ENCODE assay signal across 18 cellular contexts in genomic region chr5:31730139-31730538, GRCh38.
"Had no signal": no experiment of that assay in that cellular context is flagged by ENCODE, and none has a peak within 500 bp of the region (broad histone marks: within the 10 kb centered on the region; RNA-seq: fewer than 3 reads in every experiment).

No MANE protein-coding gene starts in this region.

- H3K4me3 ChIP-seq: prostate gland, suprapubic skin had no signal

- DNase-seq: activated CD4-positive, alpha-beta memory T cell treated with anti-CD3 and anti-CD28 coated beads, Interleukin-2, amount 10 ng/mL, durations not matched to agents 7 days and 5 days; activated CD4-positive, alpha-beta T cell treated with anti-CD3 and anti-CD28 coated beads for 36 hours; activated CD8-positive, alpha-beta memory T cell treated with anti-CD3 and anti-CD28 coated beads, Interleukin-2, amount 50 U/mL, for 4 hours; activated naive CD4-positive, alpha-beta T cell; aorta; foreskin keratinocyte; left colon; occipital lobe; stimulated activated CD4-positive, alpha-beta T cell treated with anti-CD3 and anti-CD28 coated beads, Interleukin-4, amount 100 ng/mL, for 1 hour; stimulated activated CD8-positive, alpha-beta memory T cell treated with anti-CD3 and anti-CD28 coated beads, Interleukin-4, amount 100 ng/mL, for 48 hours; stimulated activated naive CD8-positive, alpha-beta T cell treated with anti-CD3 and anti-CD28 coated beads, Interleukin-15, Interleukin-2, amounts not matched to agents 100 U/mL and 50 U/mL, for 24 hours had no signal

- H3K9me3 ChIP-seq: prostate gland, suprapubic skin had no signal

- H3K36me3 ChIP-seq: prostate gland, suprapubic skin had no signal

- FAIRE-seq: bronchial epithelial cell, colon, endothelial cell of umbilical vein had no signal

- H3K27me3 ChIP-seq: foreskin keratinocyte, suprapubic skin had no signal

- H3K4me1 ChIP-seq: foreskin keratinocyte, prostate gland, suprapubic skin had no signal

- H3K27ac ChIP-seq: foreskin keratinocyte, prostate gland, suprapubic skin, VCaP had no signal

- ATAC-seq: activated CD4-positive, alpha-beta T cell treated with anti-CD3 and anti-CD28 coated beads for 36 hours; foreskin keratinocyte; left colon; natural killer cell treated with Interleukin-12 subunit alpha and Interleukin-12 subunit beta and Interleukin-15 and Interleukin-18, amount 100 ng/mL, for 72 hours; stimulated activated naive CD8-positive, alpha-beta T cell treated with anti-CD3 and anti-CD28 coated beads, Interleukin-15, Interleukin-2, amounts not matched to agents 100 U/mL and 50 U/mL, for 24 hours had no signal
